ENCODE assay signal across 20 cellular contexts in the genomic region with DNA sequence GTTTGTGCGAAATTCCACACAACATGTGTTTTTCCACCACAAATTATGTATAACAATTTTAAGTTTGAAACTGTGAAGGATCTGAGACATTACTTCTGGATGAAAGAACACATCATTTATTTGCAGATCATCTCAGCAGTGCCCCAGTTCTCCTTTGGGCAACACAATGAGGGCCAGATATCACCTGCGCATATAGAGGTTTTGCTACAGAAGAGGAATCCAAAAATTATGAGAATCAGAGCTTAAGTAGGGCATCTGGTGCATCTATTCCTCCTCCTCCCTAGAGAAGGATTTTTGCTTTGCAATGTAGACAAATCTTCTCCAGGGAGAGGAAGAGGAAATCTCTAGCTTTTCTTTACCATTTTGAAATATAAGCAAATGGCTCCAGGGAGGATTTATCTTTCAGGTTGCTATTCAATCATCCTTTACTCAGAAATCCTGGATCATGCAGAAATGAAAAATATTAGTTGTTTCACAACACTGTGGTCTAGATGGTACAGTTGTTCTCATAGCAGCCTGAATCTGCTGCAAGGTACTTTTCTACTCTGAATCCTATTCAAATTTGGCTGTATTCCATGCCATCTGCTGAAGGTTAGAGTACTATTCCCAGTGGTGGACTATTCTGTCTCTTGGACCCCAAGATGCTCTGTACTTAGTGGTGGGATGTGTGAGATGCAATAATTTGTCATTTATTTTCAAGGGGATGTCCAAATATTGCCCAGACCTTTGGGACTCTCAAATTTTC.
"Had no signal": no experiment of that assay in that cellular context is flagged by ENCODE, and none has a peak within 500 bp of the region (broad histone marks: within the 10 kb centered on the region; RNA-seq: fewer than 3 reads in every experiment).

No MANE protein-coding gene starts in this region.

- H3K27ac ChIP-seq: left lung, neural progenitor cell, prostate gland, right atrium auricular region, suprapubic skin had no signal

- DNase-seq: activated CD4-positive, alpha-beta T cell treated with anti-CD3 and anti-CD28 coated beads for 1 hour; activated CD8-positive, alpha-beta memory T cell treated with anti-CD3 and anti-CD28 coated beads for 24 hours; activated CD8-positive, alpha-beta memory T cell treated with anti-CD3 and anti-CD28 coated beads, Interleukin-2, amount 50 U/mL, for 48 hours; activated effector memory CD4-positive, alpha-beta T cell treated with anti-CD3 and anti-CD28 coated beads, Interleukin-2, amount 50 U/mL, for 16 hours; activated naive CD4-positive, alpha-beta T cell treated with anti-CD3 and anti-CD28 coated beads, Interleukin-2, amount 50 U/mL, for 16 hours; activated T-cell treated with anti-CD3 and anti-CD28 coated beads, Interleukin-2, amount 50 U/mL, for 48 hours; head of caudate nucleus; left lung; mammary epithelial cell; mucosa of descending colon; naive thymus-derived CD4-positive, alpha-beta T cell; stimulated activated CD4-positive, alpha-beta T cell treated with anti-CD3 and anti-CD28 coated beads, Interleukin-2, amount 100 ng/mL, for 24 hours; T1000; trophoblast cell had no signal

- FAIRE-seq: colon, frontal cortex had no signal

- ATAC-seq: left lung; mucosa of descending colon; naive thymus-derived CD4-positive, alpha-beta T cell had no signal
